ENCODE assay signal across 12 cellular contexts in genomic region chr6:80610821-80611220, GRCh38.
DNase-seq lines count a peak whose midpoint lies in the region; ATAC-seq, FAIRE-seq and TF ChIP-seq lines count a peak whose summit lies in the region.
"Had no signal": no experiment of that assay in that cellular context is flagged by ENCODE, and none has a peak within 500 bp of the region (broad histone marks: within the 10 kb centered on the region; RNA-seq: fewer than 3 reads in every experiment).

No MANE protein-coding gene starts in this region.

- DNase-seq in AG08395 (ENCODE audit: low spot score) (peak; percentile 60), HT1080 (ENCODE audit: low read depth) (peak; percentile 58), astrocyte (ENCODE audit: low read depth) (peak; percentile 62), iris pigment epithelial cell (ENCODE audit: low read depth) (peak; percentile 80), HUDEP-2 (lab: John Stamatoyannopoulos, UW; ENCODE audit: unreplicated experiment in 76 of 76) (no peak), endodermal cell (no peak)
- no peak for DNase-seq in activated naive CD4-positive, alpha-beta T cell treated with Interleukin-2 at 50 U/mL for 16 hours
- DNase-seq: DMS79; H9; stimulated activated CD4-positive, alpha-beta T cell treated with anti-CD3 and anti-CD28 coated beads, Interleukin-1b, Interleukin-23, amount 100 ng/mL, for 48 hours had no signal

- no peaks in the 10 kb centered on the region for H3K36me3 ChIP-seq in astrocyte (ENCODE audit: insufficient read depth, low read length)
- no peaks in the 10 kb centered on the region for H3K36me3 ChIP-seq in endodermal cell (ENCODE audit: control insufficient read depth, insufficient read depth, low read length)

- peaks cover 32% of the 10 kb centered on the region for H3K4me1 Mint-ChIP-seq in astrocyte (ENCODE audit: low read depth, unreplicated experiment)
- H3K4me1 Mint-ChIP-seq in endodermal cell, result peaks cover 17% of the 10 kb centered on the region

- H3K9me3 Mint-ChIP-seq in astrocyte (ENCODE audit: unreplicated experiment), result peaks cover 18% of the 10 kb centered on the region
- H3K9me3 Mint-ChIP-seq in endodermal cell, result peaks cover 22% of the 10 kb centered on the region

- no peak overlapping the region for H3K4me2 ChIP-seq in astrocyte (ENCODE audit: low read length)

- ATAC-seq in GM19455 (IDR thresholded peaks at IDR 0.05; ENCODE audit: unreplicated experiment), result no peak
- ATAC-seq: activated CD4-positive, CD25-positive, alpha-beta regulatory T cell treated with anti-CD3 and anti-CD28 coated beads, Interleukin-2, amount 50 U/mL, for 24 hours had no signal

- no peak for TF ChIP-seq CTCF in astrocyte (IDR thresholded peaks at IDR 0.05; ENCODE audit: insufficient read depth, low read depth, low read length)
- no peak for TF ChIP-seq CTCF in endodermal cell (conservative IDR thresholded peaks at IDR 0.05)

- WGBS in endodermal cell (ENCODE audit: insufficient coverage in 1 of 2, insufficient read length in 1 of 2), 2 experiments, result 98 to 100% methylated on average over 1 of the region's 1 CpG

- no peak overlapping the region for H3K4me3 Mint-ChIP-seq in astrocyte (ENCODE audit: unreplicated experiment)
- no peak overlapping the region for H3K4me3 Mint-ChIP-seq in endodermal cell
- H3K4me3 Mint-ChIP-seq: H9 had no signal

- H3K27me3 Mint-ChIP-seq in astrocyte (ENCODE audit: low read depth, unreplicated experiment) (no peaks in the 10 kb centered on the region), endodermal cell (ENCODE audit: insufficient read depth) (no peaks in the 10 kb centered on the region)

- peak; percentile 98 for FAIRE-seq in astrocyte (lab: Jason Lieb, UNC)

- H2AFZ ChIP-seq in astrocyte (ENCODE audit: low read depth, low read length), result no peak overlapping the region

- H3K79me2 ChIP-seq in astrocyte (ENCODE audit: insufficient read depth, low read length), result no peaks in the 10 kb centered on the region

- H3K4me1 ChIP-seq in astrocyte (ENCODE audit: insufficient read depth, low read length) (peaks cover 14% of the 10 kb centered on the region), endodermal cell (ENCODE audit: control insufficient read depth, insufficient read depth, low read length) (peaks cover 3% of the 10 kb centered on the region)

- H3K4me3 ChIP-seq in astrocyte (ENCODE audit: insufficient read depth, low read depth, low read length) (no peak overlapping the region), endodermal cell (ENCODE audit: low read length) (no peak overlapping the region)

- no peak overlapping the region for H3K27ac ChIP-seq in astrocyte (ENCODE audit: low read depth, low read length)
- no peak overlapping the region for H3K27ac ChIP-seq in endodermal cell (ENCODE audit: low read depth, low read length)

- no peaks in the 10 kb centered on the region for H4K20me1 ChIP-seq in astrocyte (ENCODE audit: insufficient read depth, low read length)

- no peaks in the 10 kb centered on the region for H3K9me3 ChIP-seq in astrocyte (ENCODE audit: insufficient read depth, low read depth, low read length)
- H3K9me3 ChIP-seq in endodermal cell (ENCODE audit: control insufficient read depth, low read length), result no peaks in the 10 kb centered on the region

- H3K27ac Mint-ChIP-seq in astrocyte (ENCODE audit: unreplicated experiment) (peak overlapping the region; percentile 2), endodermal cell (no peak overlapping the region)
- H3K27ac Mint-ChIP-seq: H9 had no signal

- no peaks in the 10 kb centered on the region for H3K27me3 ChIP-seq in astrocyte (ENCODE audit: insufficient read depth, low read length)
- no peaks in the 10 kb centered on the region for H3K27me3 ChIP-seq in endodermal cell (ENCODE audit: control insufficient read depth, insufficient read depth, low read length, poor library complexity, severe bottlenecking)

- H3K36me3 Mint-ChIP-seq in astrocyte (ENCODE audit: low read depth, unreplicated experiment), result no peaks in the 10 kb centered on the region
- peaks cover 7% of the 10 kb centered on the region for H3K36me3 Mint-ChIP-seq in endodermal cell (ENCODE audit: low read depth)

- H3K9ac ChIP-seq in astrocyte (ENCODE audit: low read length) (no peak overlapping the region), endodermal cell (ENCODE audit: extremely low read depth, low read length, poor library complexity, severe bottlenecking) (no peak overlapping the region)

Comparison
In these comparisons a context has a peak if more than half of its experiments do, and no peak if none do; other contexts are left out.
1. DNase-seq: peak in AG08395 (single experiment), HT1080 (single experiment), astrocyte (single experiment) and iris pigment epithelial cell (single experiment); none in HUDEP-2 (0 of 76), activated naive CD4-positive, alpha-beta T cell treated with Interleukin-2 at 50 U/mL for 16 hours (single experiment) and endodermal cell (single experiment).